1 cellular context compared by ENCODE assay signal in the genomic region with DNA sequence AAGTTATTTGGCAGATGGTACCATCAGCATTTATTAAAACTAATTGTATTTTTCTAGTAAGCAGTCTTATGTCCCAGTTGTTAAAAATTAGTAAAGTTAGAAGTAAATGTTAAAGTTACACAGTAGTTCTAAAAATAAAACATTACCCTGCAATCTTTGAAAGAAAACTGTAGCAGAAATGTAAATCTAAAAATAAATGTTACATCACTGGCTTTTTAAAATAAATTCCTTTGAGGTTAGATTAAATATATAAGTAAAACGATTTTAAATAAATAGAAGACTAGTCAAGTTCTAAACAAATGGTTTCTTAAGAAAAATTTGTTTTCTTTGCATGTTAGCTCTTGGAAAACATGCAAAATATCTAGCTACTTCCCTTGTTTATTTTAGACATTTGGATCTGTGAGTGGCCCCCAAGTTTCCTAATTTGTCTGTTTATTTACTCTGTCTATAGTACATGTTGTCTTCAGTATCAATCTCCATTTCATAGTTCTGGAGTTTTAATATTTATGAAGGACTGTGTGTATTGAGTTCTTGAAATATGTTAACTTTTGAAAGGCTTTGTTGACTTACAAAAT.
TF ChIP-seq lines count a peak whose summit lies in the region.

No MANE protein-coding gene starts in this region.

TF ChIP-seq in IMR-90, 13 proteins besides CTCF, POLR2A, EP300 and RAD21 (continued from another document):
- TF ChIP-seq, protein P1, sequence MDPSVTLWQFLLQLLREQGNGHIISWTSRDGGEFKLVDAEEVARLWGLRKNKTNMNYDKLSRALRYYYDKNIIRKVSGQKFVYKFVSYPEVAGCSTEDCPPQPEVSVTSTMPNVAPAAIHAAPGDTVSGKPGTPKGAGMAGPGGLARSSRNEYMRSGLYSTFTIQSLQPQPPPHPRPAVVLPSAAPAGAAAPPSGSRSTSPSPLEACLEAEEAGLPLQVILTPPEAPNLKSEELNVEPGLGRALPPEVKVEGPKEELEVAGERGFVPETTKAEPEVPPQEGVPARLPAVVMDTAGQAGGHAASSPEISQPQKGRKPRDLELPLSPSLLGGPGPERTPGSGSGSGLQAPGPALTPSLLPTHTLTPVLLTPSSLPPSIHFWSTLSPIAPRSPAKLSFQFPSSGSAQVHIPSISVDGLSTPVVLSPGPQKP (IDR thresholded peaks at IDR 0.05; ENCODE audit: borderline replicate concordance, low read depth, low read length): no peak
- TF ChIP-seq, protein P2, sequence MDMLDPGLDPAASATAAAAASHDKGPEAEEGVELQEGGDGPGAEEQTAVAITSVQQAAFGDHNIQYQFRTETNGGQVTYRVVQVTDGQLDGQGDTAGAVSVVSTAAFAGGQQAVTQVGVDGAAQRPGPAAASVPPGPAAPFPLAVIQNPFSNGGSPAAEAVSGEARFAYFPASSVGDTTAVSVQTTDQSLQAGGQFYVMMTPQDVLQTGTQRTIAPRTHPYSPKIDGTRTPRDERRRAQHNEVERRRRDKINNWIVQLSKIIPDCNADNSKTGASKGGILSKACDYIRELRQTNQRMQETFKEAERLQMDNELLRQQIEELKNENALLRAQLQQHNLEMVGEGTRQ (IDR thresholded peaks at IDR 0.05; ENCODE audit: low read depth, low read length): no peak
- TF ChIP-seq CHD1 (IDR thresholded peaks at IDR 0.05; ENCODE audit: low read depth, low read length) (no peak), MAZ (IDR thresholded peaks at IDR 0.05; ENCODE audit: borderline replicate concordance, low read depth, low read length) (no peak), NFE2L2 (IDR thresholded peaks at IDR 0.05; ENCODE audit: low read depth, low read length) (no peak), BHLHE40 (IDR thresholded peaks at IDR 0.05; ENCODE audit: low read depth, low read length) (no peak), RCOR1 (IDR thresholded peaks at IDR 0.05; ENCODE audit: insufficient replicate concordance, low read length) (no peak)
